Comparison of ENCODE assay signal across 9 cellular contexts in genomic region chr7:102912742-102913141, GRCh38. TPM values are rescaled to one million over a fixed set of nuclear protein-coding genes. Genes with fewer than 3 reads are reported as not detected.
DNase-seq lines count a peak whose midpoint lies in the region; ATAC-seq and TF ChIP-seq lines count a peak whose summit lies in the region.
"Had no signal": no experiment of that assay in that cellular context is flagged by ENCODE, and none has a peak within 500 bp of the region (broad histone marks: within the 10 kb centered on the region; RNA-seq: fewer than 3 reads in every experiment).

A gene with protein sequence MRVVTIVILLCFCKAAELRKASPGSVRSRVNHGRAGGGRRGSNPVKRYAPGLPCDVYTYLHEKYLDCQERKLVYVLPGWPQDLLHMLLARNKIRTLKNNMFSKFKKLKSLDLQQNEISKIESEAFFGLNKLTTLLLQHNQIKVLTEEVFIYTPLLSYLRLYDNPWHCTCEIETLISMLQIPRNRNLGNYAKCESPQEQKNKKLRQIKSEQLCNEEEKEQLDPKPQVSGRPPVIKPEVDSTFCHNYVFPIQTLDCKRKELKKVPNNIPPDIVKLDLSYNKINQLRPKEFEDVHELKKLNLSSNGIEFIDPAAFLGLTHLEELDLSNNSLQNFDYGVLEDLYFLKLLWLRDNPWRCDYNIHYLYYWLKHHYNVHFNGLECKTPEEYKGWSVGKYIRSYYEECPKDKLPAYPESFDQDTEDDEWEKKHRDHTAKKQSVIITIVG (plus strand): TSS chr7:102913000. CDS start chr7:102933914, 20,914 bp downstream.

- no peaks in the 10 kb centered on the region for H3K27me3 Mint-ChIP-seq in nephron (ENCODE audit: low read depth)
- H3K27me3 Mint-ChIP-seq in CD4-positive, alpha-beta memory T cell = peaks cover 0 to 6% of the 10 kb centered on the region in 2 donors
- H3K27me3 Mint-ChIP-seq: dendritic cell treated with granulocyte-macrophage colony-stimulating factor and Interleukin-4, amounts not matched to agents 40 ng/mL and 50 ng/mL, for 4 days had no signal

- peaks cover 39% of the 10 kb centered on the region for H3K4me1 Mint-ChIP-seq in nephron
- H3K4me1 Mint-ChIP-seq in CD4-positive, alpha-beta memory T cell = no peaks in the 10 kb centered on the region

- no peak for ATAC-seq in HG03139 (IDR thresholded peaks at IDR 0.05; ENCODE audit: unreplicated experiment)

- peak within 1 kb of the TSS; percentile 94 to 99 (median 97) for H3K27ac Mint-ChIP-seq in nephron
- H3K27ac Mint-ChIP-seq in CD4-positive, alpha-beta memory T cell = no peak within 1 kb of the TSS
- H3K27ac Mint-ChIP-seq: dendritic cell treated with granulocyte-macrophage colony-stimulating factor and Interleukin-4, amounts not matched to agents 40 ng/mL and 50 ng/mL, for 4 days had no signal

- no peaks in the 10 kb centered on the region for H3K27me3 ChIP-seq in CD4-positive, alpha-beta memory T cell (ENCODE audit: insufficient read depth, low read length)

- H3K36me3 Mint-ChIP-seq in nephron (ENCODE audit: low read depth) = peaks cover 14% of the 10 kb centered on the region
- peaks cover 0 to 10% of the 10 kb centered on the region in 2 donors for H3K36me3 Mint-ChIP-seq in CD4-positive, alpha-beta memory T cell

- no peak for TF ChIP-seq CTCF in nephron (IDR thresholded peaks at IDR 0.05; ENCODE audit: unreplicated experiment in 3 of 3)

- POLR2A ChIA-PET in CD4-positive, alpha-beta memory T cell (lab: Charles Lee; ENCODE audit: partially characterized antibody) = no interaction called here

- DNase-seq in COR-L47 (lab: John Stamatoyannopoulos, UW) (peak; percentile 58), NCI-H2029 treated with DMSO at 0.1 percent for 48 hours (lab: John Stamatoyannopoulos, UW) (peak; percentile 62), dedifferentiated amniotic fluid mesenchymal stem cell (ENCODE audit: extremely low spot score) (peak; percentile 72), NOMO-1 treated with DMSO at 0.1 percent for 48 hours (lab: John Stamatoyannopoulos, UW; ENCODE audit: unreplicated experiment) (no peak), COLO829 (ENCODE audit: low spot score) (no peak)
- no peak for DNase-seq in CD4-positive, alpha-beta memory T cell

- intact Hi-C loops in CD4-positive, alpha-beta memory T cell (cut with micrococcal nuclease) = no loop called here

- H3K36me3 ChIP-seq in CD4-positive, alpha-beta memory T cell (ENCODE audit: insufficient read depth, low read length) = no peaks in the 10 kb centered on the region

- peaks cover 7% of the 10 kb centered on the region for H3K9me3 Mint-ChIP-seq in nephron
- peaks cover 0 to 15% (median 9%) of the 10 kb centered on the region in 8 donors for H3K9me3 Mint-ChIP-seq in CD4-positive, alpha-beta memory T cell

- CTCF ChIA-PET in CD4-positive, alpha-beta memory T cell (lab: Charles Lee; ENCODE audit: partially characterized antibody) = interaction anchor here (0.6 kb wide), 1 partner anchor 1946 kb away, joined by 4 read pairs; no protein-coding TSS in a partner anchor

- no peak within 1 kb of the TSS for H3K27ac ChIP-seq in CD4-positive, alpha-beta memory T cell (ENCODE audit: low read depth, low read length)

- H3K4me3 Mint-ChIP-seq in nephron = peak within 1 kb of the TSS; percentile 89 to 95 (median 91)
- H3K4me3 Mint-ChIP-seq in CD4-positive, alpha-beta memory T cell = no peak within 1 kb of the TSS
- H3K4me3 Mint-ChIP-seq: dendritic cell treated with granulocyte-macrophage colony-stimulating factor and Interleukin-4, amounts not matched to agents 40 ng/mL and 50 ng/mL, for 4 days had no signal

- no peaks in the 10 kb centered on the region for H3K4me1 ChIP-seq in CD4-positive, alpha-beta memory T cell (ENCODE audit: insufficient read depth, low read length)

- no peaks in the 10 kb centered on the region for H3K9me3 ChIP-seq in CD4-positive, alpha-beta memory T cell (ENCODE audit: control insufficient read depth in 1 of 2, low read length in 2 of 2)

- no peak within 1 kb of the TSS for H3K4me3 ChIP-seq in CD4-positive, alpha-beta memory T cell (ENCODE audit: low read length in 2 of 2)

RNA-seq across cellular contexts. Expression of the gene that starts here (rescaled TPM):
- total RNA-seq in CD4-positive, alpha-beta memory T cell = under 1 TPM; 0.52 to 0.72 TPM
- under 1 TPM in 1 of 2 donors, not detected in 1; 0.26 TPM for polyA plus RNA-seq in CD4-positive, alpha-beta memory T cell

Comparison
In these comparisons a context has a peak if more than half of its experiments do, and no peak if none do; other contexts are left out.
1. DNase-seq: peak in COR-L47 (single experiment), NCI-H2029 treated with DMSO at 0.1 percent for 48 hours (single experiment) and dedifferentiated amniotic fluid mesenchymal stem cell (single experiment); none in CD4-positive, alpha-beta memory T cell (0 of 5), NOMO-1 treated with DMSO at 0.1 percent for 48 hours (single experiment) and COLO829 (single experiment).
2. H3K27ac Mint-ChIP-seq: peak in nephron (3 of 3); none in CD4-positive, alpha-beta memory T cell (0 of 7).
3. H3K4me3 Mint-ChIP-seq: peak in nephron (3 of 3); none in CD4-positive, alpha-beta memory T cell (0 of 8).